17 cellular contexts compared by ENCODE assay signal in the genomic region with DNA sequence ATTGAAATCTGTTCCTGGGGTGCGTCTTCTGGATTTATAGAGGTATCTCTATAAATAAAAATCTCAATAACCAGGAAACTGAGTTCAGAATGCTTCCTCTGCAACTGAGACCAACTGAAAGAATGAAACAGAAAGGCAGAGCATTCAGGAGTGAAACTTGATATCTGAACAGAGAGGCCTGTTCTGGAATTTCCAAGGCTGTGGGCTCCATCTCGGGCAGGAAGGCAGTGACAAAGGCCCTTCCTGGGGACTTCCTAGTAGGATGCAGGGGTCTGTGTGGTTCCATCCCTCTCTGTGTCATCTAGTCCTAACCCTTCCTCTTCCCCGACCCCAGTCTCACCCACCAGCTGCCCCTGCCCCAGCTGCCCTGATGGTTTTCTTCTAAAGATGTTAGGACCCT. TPM values are rescaled to one million over a fixed set of nuclear protein-coding genes. Genes with fewer than 3 reads are reported as not detected.
"Had no signal": no experiment of that assay in that cellular context is flagged by ENCODE, and none has a peak within 500 bp of the region (broad histone marks: within the 10 kb centered on the region; RNA-seq: fewer than 3 reads in every experiment).

No MANE protein-coding gene starts in this region.

- H3K36me3 ChIP-seq: ascending aorta, ovary, sigmoid colon, thoracic aorta, upper lobe of left lung had no signal

- H3K27ac ChIP-seq: ascending aorta, ovary, sigmoid colon, thoracic aorta had no signal

- DNase-seq: activated B cell treated with CpG ODN at 0.5 μM for 24 hours; activated CD4-positive, alpha-beta memory T cell treated with anti-CD3 and anti-CD28 coated beads for 36 hours; activated CD4-positive, alpha-beta T cell treated with anti-CD3 and anti-CD28 coated beads for 4 hours; activated naive CD4-positive, alpha-beta T cell; cortex of kidney; effector CD8-positive, alpha-beta T cell; immature natural killer cell; left cardiac atrium; mammary epithelial cell; midbrain; ovary; sigmoid colon; stimulated activated naive B cell treated with anti-CD40 and anti-IgM and Interleukin-4, amounts not matched to agents 10 μg/mL and 1 μg/mL and 100 μg/mL, for 72 hours; T-helper 9 cell; upper lobe of left lung had no signal

- ATAC-seq: left cardiac atrium; stimulated activated naive B cell treated with anti-CD40 and anti-IgM and Interleukin-4, amounts not matched to agents 10 μg/mL and 1 μg/mL and 100 μg/mL, for 72 hours had no signal

- H3K4me3 ChIP-seq: ascending aorta, ovary, sigmoid colon, thoracic aorta, upper lobe of left lung had no signal

- H3K9me3 ChIP-seq: ascending aorta, ovary, sigmoid colon, thoracic aorta, upper lobe of left lung had no signal

RNA-seq across cellular contexts. Expression of a gene that starts 52.0 kb away (rescaled TPM):
- total RNA-seq: activated B cell treated with CpG ODN at 0.5 μM for 24 hours had no signal
